Comparison of ENCODE assay signal across 8 cellular contexts in genomic region chr4:107721436-107722090, GRCh38. TPM values are rescaled to one million over a fixed set of nuclear protein-coding genes. Genes with fewer than 3 reads are reported as not detected.
A peak's percentile ranks its signal among the peaks of the same experiment; 100 is the strongest.
DNase-seq lines count a peak whose midpoint lies in the region; ATAC-seq, FAIRE-seq and TF ChIP-seq lines count a peak whose summit lies in the region.

No MANE protein-coding gene starts in this region.

- 0 out of 2 replicates have a peak, but pooled peaks cover 3% of the 10 kb centered on the region for H3K36me3 ChIP-seq in PC-3 (ENCODE audit: low read depth, low read length)

- H3K9me2 ChIP-seq in PC-3 (replicated peaks; ENCODE audit: low read length) = no peaks in the 10 kb centered on the region

- WGBS in A549 (ENCODE audit: missing lambda C conversion rate) = 92% methylated on average over 6 of the region's 9 CpGs

- no peak for TF ChIP-seq RAD21 in A549 (conservative IDR thresholded peaks at IDR 0.05 in 1 of 2, IDR thresholded peaks at IDR 0.05 in 1 of 2)

- no peaks in the 10 kb centered on the region for H3K27me3 ChIP-seq in PC-3 (ENCODE audit: low read length)

- H3K79me2 ChIP-seq in PC-3 (ENCODE audit: low read length) = peaks cover 32% of the 10 kb centered on the region

- no TSS peak for BruUV-seq in PC-3 (replicated peaks; lab: Mats Ljungman, UMichigan)

- TF ChIP-seq CTCF in A549 (IDR thresholded peaks at IDR 0.05) = no peak
- TF ChIP-seq CTCF in PC-3 (conservative IDR thresholded peaks at IDR 0.05; ENCODE audit: low read depth, low read length) = no peak

- intact Hi-C loops in PC-3 (cut with micrococcal nuclease) = no loop called here

- no peak for TF ChIP-seq POLR2A in A549 (IDR thresholded peaks at IDR 0.05; ENCODE audit: low read length)
- TF ChIP-seq POLR2A in GM12892 (IDR thresholded peaks at IDR 0.05; ENCODE audit: low read depth, low read length) = no peak

- H3K4me2 ChIP-seq in A549 = peak overlapping the region; percentile 80; the same call in 1 of the 3 replicates
- H3K4me2 ChIP-seq in PC-3 (ENCODE audit: low read length) = no peak overlapping the region

- ATAC-seq in A549 (no peak), PC-3 (no peak), HG03460 (IDR thresholded peaks at IDR 0.05; ENCODE audit: unreplicated experiment) (no peak)

- H3K9ac ChIP-seq in PC-3 (ENCODE audit: low read length) = no peak overlapping the region

- H3K9me3 ChIP-seq in A549 (no peaks in the 10 kb centered on the region), PC-3 (ENCODE audit: low read length) (no peaks in the 10 kb centered on the region)

- no peak overlapping the region for H2AFZ ChIP-seq in PC-3 (ENCODE audit: low read length)

- no peaks in the 10 kb centered on the region for H3F3A ChIP-seq in PC-3 (ENCODE audit: low read length, unreplicated experiment)

- FAIRE-seq in A549 (lab: Jason Lieb, UNC) (no peak), GM12892 (lab: Jason Lieb, UNC) (no peak)

- POLR2A ChIA-PET in A549 (lab: Yijun Ruan, JAX) = no interaction called here
- POLR2A ChIA-PET in PC-3 (lab: Charles Lee; ENCODE audit: unreplicated experiment) = no interaction called here

- no peak for TF ChIP-seq EP300 in A549 (IDR thresholded peaks at IDR 0.05)

- DNase-seq in A549 (ENCODE audit: low read depth in 1 of 2, low spot score in 1 of 2) (no peak), NCI-H146 treated with DMSO at 0.1 percent for 48 hours (lab: John Stamatoyannopoulos, UW; ENCODE audit: unreplicated experiment) (peak; percentile 59), PC-3 (no peak), GM12892 (ENCODE audit: insufficient read length) (no peak)
- DNase-seq in activated T-helper 9 cell treated with anti-CD3 and anti-CD28 coated beads, Interleukin-2, amount 50 U/mL, for 16 hours (ENCODE audit: low read depth) = peak; percentile 22
- DNase-seq in stimulated activated CD8-positive, alpha-beta memory T cell treated with anti-CD3 and anti-CD28 coated beads, Interleukin-12 subunit alpha, Interleukin-12 subunit beta, amount 100 ng/mL, for 4 hours (ENCODE audit: low read depth) = peak; percentile 43

- CTCF ChIA-PET in A549 (lab: Yijun Ruan, JAX) (interaction anchor here (0.9 to 1.0 kb wide), 2 partner anchors 37 to 142 kb away, joined by 3 read pairs; no protein-coding TSS in a partner anchor), PC-3 (lab: Charles Lee) (no interaction called here)

- H3K4me3 ChIP-seq in A549 (no peak overlapping the region), iPS-11a (ENCODE audit: low read depth, low read length) (peak overlapping the region; percentile 47), PC-3 (ENCODE audit: low read length) (no peak overlapping the region)

- 0 out of 2 replicates have a peak, but pooled peaks cover 4% of the 10 kb centered on the region for H4K20me1 ChIP-seq in PC-3 (ENCODE audit: low read length)

- H3K4me1 ChIP-seq in A549 = peaks cover 8% of the 10 kb centered on the region; the same call in 2 of the 3 replicates
- H3K4me1 ChIP-seq in PC-3 (ENCODE audit: insufficient read depth, low read length) = peaks cover 34% of the 10 kb centered on the region

- H3K27ac ChIP-seq in A549 = no peak overlapping the region
- no peak overlapping the region for H3K27ac ChIP-seq in PC-3 (ENCODE audit: low read length)

TF ChIP-seq in A549, 52 proteins besides CTCF, POLR2A, EP300 and RAD21:
- no peak for TF ChIP-seq RFX5 (IDR thresholded peaks at IDR 0.05)
- TF ChIP-seq BHLHE40 (IDR thresholded peaks at IDR 0.05; ENCODE audit: low read depth, low read length) = no peak
- TF ChIP-seq EHF (CRISPR knock-in tag; IDR thresholded peaks at IDR 0.05) = no peak
- TF ChIP-seq RCOR1 (IDR thresholded peaks at IDR 0.05; ENCODE audit: low read depth, low read length) = no peak
- no peak for TF ChIP-seq TFCP2L1 (CRISPR knock-in tag; IDR thresholded peaks at IDR 0.05)
- no peak for TF ChIP-seq JUNB (IDR thresholded peaks at IDR 0.05)
- no peak for TF ChIP-seq EHMT2 (IDR thresholded peaks at IDR 0.05; ENCODE audit: low read depth)
- TF ChIP-seq NPAS2 (CRISPR knock-in tag; IDR thresholded peaks at IDR 0.05; ENCODE audit: borderline replicate concordance) = no peak
- no peak for TF ChIP-seq FOXS1 (CRISPR knock-in tag; IDR thresholded peaks at IDR 0.05)
- no peak for TF ChIP-seq ZC3H11A (IDR thresholded peaks at IDR 0.05)
- TF ChIP-seq SMC3 (IDR thresholded peaks at IDR 0.05) = no peak
- TF ChIP-seq ESRRA (IDR thresholded peaks at IDR 0.05; ENCODE audit: borderline replicate concordance, low read length) = no peak
- TF ChIP-seq, protein P1, sequence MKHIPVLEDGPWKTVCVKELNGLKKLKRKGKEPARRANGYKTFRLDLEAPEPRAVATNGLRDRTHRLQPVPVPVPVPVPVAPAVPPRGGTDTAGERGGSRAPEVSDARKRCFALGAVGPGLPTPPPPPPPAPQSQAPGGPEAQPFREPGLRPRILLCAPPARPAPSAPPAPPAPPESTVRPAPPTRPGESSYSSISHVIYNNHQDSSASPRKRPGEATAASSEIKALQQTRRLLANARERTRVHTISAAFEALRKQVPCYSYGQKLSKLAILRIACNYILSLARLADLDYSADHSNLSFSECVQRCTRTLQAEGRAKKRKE (CRISPR knock-in tag; IDR thresholded peaks at IDR 0.05; ENCODE audit: low read depth) = no peak
- no peak for TF ChIP-seq RARB (CRISPR knock-in tag; IDR thresholded peaks at IDR 0.05)
- no peak for TF ChIP-seq HMGXB4 (CRISPR knock-in tag; IDR thresholded peaks at IDR 0.05; ENCODE audit: borderline replicate concordance)
- TF ChIP-seq PBX3 (IDR thresholded peaks at IDR 0.05) = no peak

RNA-seq across cellular contexts. Expression of gene PAPSS1, which starts 1.5 kb away (rescaled TPM):
- 42.9 and 52.5 TPM in 2 replicates for polyA plus RNA-seq in A549 (2011; rRNA removed)
- polyA plus RNA-seq in A549 (2012; cell fraction: cytosol; rRNA removed) = 24.6 and 25.1 TPM in 2 replicates
- 19.1 and 27.5 TPM in 2 replicates for polyA plus RNA-seq in A549 (2012; cell fraction: nucleus; rRNA removed)
- 46.1 to 49.0 TPM (median 47.3 TPM) in 3 replicates for polyA plus RNA-seq in A549 (2017; fragmentation: RNase III; extraction: RNeasy Plus Mini Kit Qiagen cat#74134 plus additional on column Dnase treatment)
- 31.3 and 39.0 TPM in 2 replicates for polyA minus RNA-seq in A549 (2011; rRNA and poly(A)+ RNA removed)
- total RNA-seq in PC-3 (2014; rRNA removed) = 24.5 and 28.0 TPM in 2 replicates
- polyA plus RNA-seq in GM12892 (2012; ENCODE audit: missing spikeins) = 35.2 TPM

Comparison
In these comparisons a context has a peak if more than half of its experiments do, and no peak if none do; other contexts are left out.
1. DNase-seq: peak in NCI-H146 treated with DMSO at 0.1 percent for 48 hours (single experiment), activated T-helper 9 cell treated with anti-CD3 and anti-CD28 coated beads, Interleukin-2, amount 50 U/mL, for 16 hours (single experiment) and stimulated activated CD8-positive, alpha-beta memory T cell treated with anti-CD3 and anti-CD28 coated beads, Interleukin-12 subunit alpha, Interleukin-12 subunit beta, amount 100 ng/mL, for 4 hours (single experiment); none in A549 (0 of 2), PC-3 (single experiment) and GM12892 (single experiment).